ENCODE assay signal across 8 cellular contexts in the genomic region with DNA sequence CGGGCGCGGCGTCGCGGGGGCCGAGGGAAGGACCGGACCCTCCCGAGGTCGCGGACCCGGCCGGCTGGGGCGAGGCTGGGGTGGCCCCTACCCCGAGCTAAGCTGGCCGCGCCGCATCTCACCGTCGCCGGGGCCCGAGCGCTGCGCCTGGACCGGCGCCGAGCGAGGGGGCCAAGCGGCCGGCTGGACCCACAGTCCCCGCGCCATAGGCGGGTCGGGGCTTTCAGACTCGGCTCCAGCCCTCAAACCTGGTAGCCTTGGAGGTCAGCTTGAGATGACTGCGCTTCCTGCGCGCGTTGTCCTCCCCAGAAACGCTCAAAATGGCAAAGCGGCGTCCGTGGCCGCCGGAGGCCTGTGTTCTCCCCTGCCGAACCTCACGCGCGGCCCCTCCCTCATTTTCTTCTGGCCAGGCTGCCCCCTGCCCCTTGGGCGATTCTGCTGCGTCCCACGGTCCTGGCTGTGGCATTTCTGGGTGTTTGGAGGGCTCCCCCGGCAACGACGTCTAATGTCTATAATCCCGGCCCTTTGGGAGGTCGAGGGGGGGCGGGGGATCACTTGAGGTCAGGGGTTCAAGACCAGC. TPM values are rescaled to one million over a fixed set of nuclear protein-coding genes. Genes with fewer than 3 reads are reported as not detected.
A peak's percentile ranks its signal among the peaks of the same experiment; 100 is the strongest.
DNase-seq lines count a peak whose midpoint lies in the region; TF ChIP-seq lines count a peak whose summit lies in the region.

No MANE protein-coding gene starts in this region.

- H4K20me1 ChIP-seq in Karpas-422 (ENCODE audit: insufficient read depth, low read depth, low read length) = no peaks in the 10 kb centered on the region

- H3K79me2 ChIP-seq in Karpas-422 (ENCODE audit: low read length) = peaks cover 38% of the 10 kb centered on the region

- TF ChIP-seq CTCF in cardiac muscle cell (IDR thresholded peaks at IDR 0.05; ENCODE audit: low read depth, low read length) (no peak), dorsolateral prefrontal cortex (IDR thresholded peaks at IDR 0.05 in 54 of 56, conservative IDR thresholded peaks at IDR 0.05 in 2 of 56; ENCODE audit: low read depth in 1 of 56, partially characterized antibody in 56 of 56) (no peak), neural crest cell (conservative IDR thresholded peaks at IDR 0.05) (no peak)

- H3K4me3 ChIP-seq in cardiac muscle cell (peak overlapping the region; percentile 75), Karpas-422 (ENCODE audit: low read length) (peak overlapping the region; percentile 79), dorsolateral prefrontal cortex (peak overlapping the region; percentile 54 to 88 (median 78))

- peak overlapping the region; percentile 88 for H3K4me3 Mint-ChIP-seq in neural crest cell

- peak overlapping the region; percentile 81; the same call in 1 of the 2 replicates for H2AFZ ChIP-seq in Karpas-422 (ENCODE audit: low read length)

- H3K36me3 ChIP-seq in cardiac muscle cell (no peaks in the 10 kb centered on the region), Karpas-422 (ENCODE audit: insufficient read depth, low read length) (no peaks in the 10 kb centered on the region)

- H3K9ac ChIP-seq in Karpas-422 (ENCODE audit: low read length) = peak overlapping the region; percentile 97

- H3K27ac ChIP-seq in cardiac muscle cell (no peak overlapping the region), Karpas-422 (ENCODE audit: low read length) (peak overlapping the region; percentile 88; the same call in 1 of the 2 replicates), dorsolateral prefrontal cortex (peak overlapping the region in 50 of 59 donors; percentile 8 to 89 (median 72))

- no peaks in the 10 kb centered on the region for H3K4me1 ChIP-seq in cardiac muscle cell (ENCODE audit: low read depth)
- H3K4me1 ChIP-seq in Karpas-422 (ENCODE audit: low read length) = peaks cover 25% of the 10 kb centered on the region

- no peaks in the 10 kb centered on the region for H3K9me2 ChIP-seq in Karpas-422 (replicated peaks; ENCODE audit: insufficient read depth, low read length)

- H3K36me3 Mint-ChIP-seq in neural crest cell (ENCODE audit: low read depth) = no peaks in the 10 kb centered on the region

- peaks cover 35% of the 10 kb centered on the region for H3K27me3 Mint-ChIP-seq in neural crest cell (ENCODE audit: low read depth)

- peak in 1 of 2 donors; percentile 11 for DNase-seq in cardiac muscle cell (ENCODE audit: low read depth in 1 of 2, low spot score in 1 of 2)
- no peak for DNase-seq in cardiac septum (ENCODE audit: low spot score)
- DNase-seq in Karpas-422 = peak; percentile 39
- no peak for DNase-seq in dorsolateral prefrontal cortex
- no peak for DNase-seq in neural crest cell (ENCODE audit: low read depth, low spot score)
- no peak for DNase-seq in NCI-H526 (lab: John Stamatoyannopoulos, UW)
- DNase-seq in NCI-H446 (lab: John Stamatoyannopoulos, UW) = no peak
- DNase-seq in activated gamma-delta T cell (lab: John Stamatoyannopoulos, UW) = no peak

- H3K27ac Mint-ChIP-seq in neural crest cell (ENCODE audit: unreplicated experiment) = no peak overlapping the region

- H3K27me3 ChIP-seq in cardiac muscle cell = peaks cover 30% of the 10 kb centered on the region
- H3K27me3 ChIP-seq in Karpas-422 (ENCODE audit: low read length) = no peaks in the 10 kb centered on the region
- peaks cover 0 to 18% (median 0%) of the 10 kb centered on the region in 45 donors for H3K27me3 ChIP-seq in dorsolateral prefrontal cortex

- H3K4me1 Mint-ChIP-seq in neural crest cell = peaks cover 24% of the 10 kb centered on the region

- H3K4me2 ChIP-seq in Karpas-422 (ENCODE audit: low read depth, low read length, poor library complexity, severe bottlenecking) = peak overlapping the region; percentile 68

- no peaks in the 10 kb centered on the region for H3K9me3 Mint-ChIP-seq in neural crest cell

- intact Hi-C loops in cardiac septum (cut with DNase I) = no loop called here
- intact Hi-C loops in dorsolateral prefrontal cortex (cut with DNase I) = no loop called here

- H3K9me3 ChIP-seq in cardiac muscle cell (ENCODE audit: low read depth) = no peaks in the 10 kb centered on the region
- no peaks in the 10 kb centered on the region for H3K9me3 ChIP-seq in Karpas-422 (ENCODE audit: low read length)

RNA-seq across cellular contexts. Expression of gene GRIN1, which starts 8.7 kb away (rescaled TPM):
- 0.03 TPM in 1 of 2 replicates, not detected in the other for total RNA-seq in cardiac muscle cell
- polyA plus RNA-seq in cardiac muscle cell = 0.22 and 0.49 TPM in 2 replicates
- total RNA-seq in cardiac septum = not detected
- not detected in 2 replicates for total RNA-seq in Karpas-422 (2014; rRNA removed; shearing (Covaris generic); ENCODE audit: low replicate concordance)
- 100 to 1,000 TPM; 175 to 937 (median 565) TPM for total RNA-seq in dorsolateral prefrontal cortex
- total RNA-seq in neural crest cell = 0.14 and 0.44 TPM in 2 replicates

RNA-seq across cellular contexts. Expression of gene DPP7, which starts 15.7 kb away (rescaled TPM):
- total RNA-seq in cardiac muscle cell (125 and 144 TPM in 2 replicates), cardiac septum (150 TPM), dorsolateral prefrontal cortex (100 to 1,000 TPM; 156 to 315 (median 208) TPM), neural crest cell (37.9 and 46.5 TPM in 2 replicates)
- polyA plus RNA-seq in cardiac muscle cell = 202 and 204 TPM in 2 replicates
- total RNA-seq in Karpas-422 (2014; rRNA removed; shearing (Covaris generic); ENCODE audit: low replicate concordance) = 114 and 237 TPM in 2 replicates

RNA-seq across cellular contexts. Expression of gene LRRC26, which starts 39.6 kb away (rescaled TPM):
- total RNA-seq in cardiac muscle cell (not detected in 2 replicates), cardiac septum (not detected), dorsolateral prefrontal cortex (1 to 10 TPM in 8 of 120 experiments, under 1 TPM in 23, not detected in 89; 0.42 to 1.4 (median 0.75) TPM), neural crest cell (0.37 and 0.48 TPM in 2 replicates)
- polyA plus RNA-seq in cardiac muscle cell = 1.4 and 2.3 TPM in 2 replicates
- not detected in 2 replicates for total RNA-seq in Karpas-422 (2014; rRNA removed; shearing (Covaris generic); ENCODE audit: low replicate concordance)

RNA-seq across cellular contexts. Expression of gene TMEM210, which starts 41.6 kb away (rescaled TPM):
- not detected in 2 replicates for total RNA-seq in cardiac muscle cell
- polyA plus RNA-seq in cardiac muscle cell = not detected in 2 replicates
- total RNA-seq in cardiac septum = not detected
- not detected in 2 replicates for total RNA-seq in Karpas-422 (2014; rRNA removed; shearing (Covaris generic); ENCODE audit: low replicate concordance)
- total RNA-seq in dorsolateral prefrontal cortex = not detected
- not detected in 2 replicates for total RNA-seq in neural crest cell

RNA-seq across cellular contexts. Expression of gene MAN1B1, which starts 43.5 kb away (rescaled TPM):
- total RNA-seq in cardiac muscle cell (59.4 and 73.3 TPM in 2 replicates), cardiac septum (27.2 TPM), dorsolateral prefrontal cortex (10 to 100 TPM; 37.7 to 75.2 (median 55.6) TPM), neural crest cell (50.4 and 54.0 TPM in 2 replicates)
- polyA plus RNA-seq in cardiac muscle cell = 67.6 and 86.7 TPM in 2 replicates
- 28.9 and 58.1 TPM in 2 replicates for total RNA-seq in Karpas-422 (2014; rRNA removed; shearing (Covaris generic); ENCODE audit: low replicate concordance)

Comparison
In these comparisons a context has a peak if more than half of its experiments do, and no peak if none do; other contexts are left out.
1. RNA of gene GRIN1, which starts 8.7 kb away (total RNA-seq): 175 to 937 TPM in dorsolateral prefrontal cortex; 0.14 to 0.44 TPM in neural crest cell, 0.03 TPM in cardiac muscle cell, not detected in cardiac septum (single experiment) and not detected in Karpas-422; every median in the first group is over 100 times any median in the second.
2. Peak in every context shown above with its lines, with median percentiles within 50 percentile points of each other: H3K4me3 ChIP-seq.